Comparison of ENCODE assay signal across 23 cellular contexts in genomic region chr14:90461425-90461824, GRCh38.
A peak's percentile ranks its signal among the peaks of the same experiment; 100 is the strongest.
DNase-seq lines count a peak whose midpoint lies in the region; ATAC-seq, FAIRE-seq and TF ChIP-seq lines count a peak whose summit lies in the region.
"Had no signal": no experiment of that assay in that cellular context is flagged by ENCODE, and none has a peak within 500 bp of the region (broad histone marks: within the 10 kb centered on the region; RNA-seq: fewer than 3 reads in every experiment).

No MANE protein-coding gene starts in this region.

- DNase-seq in GM10248 (ENCODE audit: extremely low spot score) (peak; percentile 2), LNCaP clone FGC (ENCODE audit: low read depth) (no peak), chondrocyte (ENCODE audit: low spot score) (no peak), keratinocyte (ENCODE audit: low read depth, low spot score) (no peak), COLO829 (ENCODE audit: low spot score) (no peak), ureter (ENCODE audit: low spot score) (no peak), CD14-positive monocyte (ENCODE audit: low spot score) (no peak)
- DNase-seq: ACHN; C1 segment of cervical spinal cord; CD8-positive, alpha-beta memory T cell; DMS53; GDM1; HFFc6; KBM-7; NCI-H1694; NCI-H2081 treated with DMSO at 0.1 percent for 48 hours; NCI-H446 treated with DMSO at 0.1 percent for 48 hours; NCI-H526 treated with DMSO at 0.1 percent for 48 hours; OCI-M1; Right ventricle myocardium superior had no signal

- H3K27ac ChIP-seq in keratinocyte (ENCODE audit: control insufficient read depth, insufficient read depth, low read length): no peak overlapping the region

- CTCF ChIA-PET in GM10248 (lab: Yijun Ruan, JAX): no interaction called here

- no peaks in the 10 kb centered on the region for H3K27me3 ChIP-seq in keratinocyte (ENCODE audit: control insufficient read depth, extremely low read depth, insufficient read depth, low read length)

- no peaks in the 10 kb centered on the region for H3K36me3 Mint-ChIP-seq in chondrocyte (ENCODE audit: low read depth)
- no peaks in the 10 kb centered on the region for H3K36me3 Mint-ChIP-seq in CD14-positive monocyte

- no peaks in the 10 kb centered on the region for H3K9me1 ChIP-seq in keratinocyte (ENCODE audit: control insufficient read depth, extremely low read depth, insufficient read depth, low read length)

- no peak overlapping the region for H3K4me3 ChIP-seq in LNCaP clone FGC (ENCODE audit: low read depth, low read length)
- H3K4me3 ChIP-seq in keratinocyte (ENCODE audit: control insufficient read depth in 2 of 3, extremely low read depth in 1 of 3, insufficient read depth in 2 of 3, low read depth in 1 of 3, low read length in 3 of 3): no peak overlapping the region

- FAIRE-seq in keratinocyte (lab: Jason Lieb, UNC): no peak
- FAIRE-seq: D721Med, H54 had no signal

- H3K9me3 Mint-ChIP-seq in chondrocyte (ENCODE audit: low read depth): no peaks in the 10 kb centered on the region
- no peaks in the 10 kb centered on the region for H3K9me3 Mint-ChIP-seq in CD14-positive monocyte
- H3K9me3 Mint-ChIP-seq: CD8-positive, alpha-beta memory T cell; HFFc6 had no signal

- H3K4me1 Mint-ChIP-seq in chondrocyte (ENCODE audit: low read depth) (no peaks in the 10 kb centered on the region), CD14-positive monocyte (no peaks in the 10 kb centered on the region)
- H3K4me1 Mint-ChIP-seq: CD8-positive, alpha-beta memory T cell had no signal

- ATAC-seq in HG03469 (IDR thresholded peaks at IDR 0.05; ENCODE audit: unreplicated experiment): no peak

- H3K79me2 ChIP-seq in keratinocyte (ENCODE audit: control insufficient read depth, insufficient read depth, low read length): no peaks in the 10 kb centered on the region

- peaks cover 30% of the 10 kb centered on the region for H3K27me3 Mint-ChIP-seq in chondrocyte (ENCODE audit: low read depth)
- peaks cover 0 to 6% (median 3%) of the 10 kb centered on the region in 3 donors for H3K27me3 Mint-ChIP-seq in CD14-positive monocyte (ENCODE audit: low read depth in 3 of 3)

- TF ChIP-seq CTCF in GM10248 (IDR thresholded peaks at IDR 0.05; ENCODE audit: control extremely low read depth, extremely low read depth, low read depth, missing control alignments) (no peak), LNCaP clone FGC (IDR thresholded peaks at IDR 0.05; ENCODE audit: control insufficient read depth, extremely low read depth, insufficient read depth) (0 out of 2 replicates have a peak, but pooled peaks have one; percentile 9), chondrocyte (IDR thresholded peaks at IDR 0.05) (peak; percentile 7), keratinocyte (optimal IDR thresholded peaks at IDR 0.05 in 1 of 3, IDR thresholded peaks at IDR 0.05 in 1 of 3, conservative IDR thresholded peaks at IDR 0.05 in 1 of 3; ENCODE audit: extremely low read depth in 1 of 3, insufficient read depth in 2 of 3, low read length in 3 of 3) (peak in 2 of 3 experiments; percentile 10 to 26), CD14-positive monocyte (IDR thresholded peaks at IDR 0.05) (no peak)

- H3K4me2 ChIP-seq in keratinocyte (ENCODE audit: control insufficient read depth, extremely low read depth, insufficient read depth, low read depth, low read length): no peak overlapping the region

- peaks cover 10% of the 10 kb centered on the region for H3K4me1 ChIP-seq in keratinocyte (ENCODE audit: control insufficient read depth, extremely low read depth, insufficient read depth, low read length)

- intact Hi-C loops in CD14-positive monocyte (cut with micrococcal nuclease): no loop called here

- H3K9me3 ChIP-seq in keratinocyte (ENCODE audit: control insufficient read depth, low read depth, low read length): no peaks in the 10 kb centered on the region

- H2AFZ ChIP-seq in keratinocyte (ENCODE audit: control insufficient read depth, low read length): no peak overlapping the region

- H3K27ac Mint-ChIP-seq in chondrocyte (ENCODE audit: unreplicated experiment) (no peak overlapping the region), CD14-positive monocyte (no peak overlapping the region)
- H3K27ac Mint-ChIP-seq: CD8-positive, alpha-beta memory T cell; HFFc6 had no signal

- POLR2A ChIA-PET in GM10248 (lab: Yijun Ruan, JAX): no interaction called here

- no peak overlapping the region for H3K4me3 Mint-ChIP-seq in chondrocyte (ENCODE audit: unreplicated experiment)
- H3K4me3 Mint-ChIP-seq in CD14-positive monocyte: no peak overlapping the region
- H3K4me3 Mint-ChIP-seq: CD8-positive, alpha-beta memory T cell; HFFc6 had no signal

- dilution Hi-C loops in keratinocyte (cut with MboI; ENCODE audit: extremely low pct_ligation_motif_present, low sequenced_read_pairs): no loop called here

- H3K36me3 ChIP-seq in keratinocyte (ENCODE audit: control insufficient read depth in 2 of 2, extremely low read depth in 1 of 2, insufficient read depth in 2 of 2, low read length in 2 of 2): no peaks in the 10 kb centered on the region

- no peak overlapping the region for H3K9ac ChIP-seq in keratinocyte (ENCODE audit: control insufficient read depth, extremely low read depth, insufficient read depth, low read length)

- no peaks in the 10 kb centered on the region for H4K20me1 ChIP-seq in keratinocyte (ENCODE audit: control insufficient read depth, extremely low read depth, insufficient read depth, low read length)

Comparison
In these comparisons a context has a peak if more than half of its experiments do, and no peak if none do; other contexts are left out.
1. CTCF ChIP-seq: peak in LNCaP clone FGC (single experiment), chondrocyte (single experiment) and keratinocyte (2 of 3); none in GM10248 (single experiment) and CD14-positive monocyte (single experiment).